In genomic region chr2:25269234-25269633, GRCh38 we compare ENCODE assay signal across 1 cellular context.
TF ChIP-seq lines count a peak whose summit lies in the region.

No MANE protein-coding gene starts in this region.

TF ChIP-seq in WTC11, 78 proteins besides CTCF, POLR2A, EP300 and RAD21 (continued from another document):
- TF ChIP-seq, protein P1, sequence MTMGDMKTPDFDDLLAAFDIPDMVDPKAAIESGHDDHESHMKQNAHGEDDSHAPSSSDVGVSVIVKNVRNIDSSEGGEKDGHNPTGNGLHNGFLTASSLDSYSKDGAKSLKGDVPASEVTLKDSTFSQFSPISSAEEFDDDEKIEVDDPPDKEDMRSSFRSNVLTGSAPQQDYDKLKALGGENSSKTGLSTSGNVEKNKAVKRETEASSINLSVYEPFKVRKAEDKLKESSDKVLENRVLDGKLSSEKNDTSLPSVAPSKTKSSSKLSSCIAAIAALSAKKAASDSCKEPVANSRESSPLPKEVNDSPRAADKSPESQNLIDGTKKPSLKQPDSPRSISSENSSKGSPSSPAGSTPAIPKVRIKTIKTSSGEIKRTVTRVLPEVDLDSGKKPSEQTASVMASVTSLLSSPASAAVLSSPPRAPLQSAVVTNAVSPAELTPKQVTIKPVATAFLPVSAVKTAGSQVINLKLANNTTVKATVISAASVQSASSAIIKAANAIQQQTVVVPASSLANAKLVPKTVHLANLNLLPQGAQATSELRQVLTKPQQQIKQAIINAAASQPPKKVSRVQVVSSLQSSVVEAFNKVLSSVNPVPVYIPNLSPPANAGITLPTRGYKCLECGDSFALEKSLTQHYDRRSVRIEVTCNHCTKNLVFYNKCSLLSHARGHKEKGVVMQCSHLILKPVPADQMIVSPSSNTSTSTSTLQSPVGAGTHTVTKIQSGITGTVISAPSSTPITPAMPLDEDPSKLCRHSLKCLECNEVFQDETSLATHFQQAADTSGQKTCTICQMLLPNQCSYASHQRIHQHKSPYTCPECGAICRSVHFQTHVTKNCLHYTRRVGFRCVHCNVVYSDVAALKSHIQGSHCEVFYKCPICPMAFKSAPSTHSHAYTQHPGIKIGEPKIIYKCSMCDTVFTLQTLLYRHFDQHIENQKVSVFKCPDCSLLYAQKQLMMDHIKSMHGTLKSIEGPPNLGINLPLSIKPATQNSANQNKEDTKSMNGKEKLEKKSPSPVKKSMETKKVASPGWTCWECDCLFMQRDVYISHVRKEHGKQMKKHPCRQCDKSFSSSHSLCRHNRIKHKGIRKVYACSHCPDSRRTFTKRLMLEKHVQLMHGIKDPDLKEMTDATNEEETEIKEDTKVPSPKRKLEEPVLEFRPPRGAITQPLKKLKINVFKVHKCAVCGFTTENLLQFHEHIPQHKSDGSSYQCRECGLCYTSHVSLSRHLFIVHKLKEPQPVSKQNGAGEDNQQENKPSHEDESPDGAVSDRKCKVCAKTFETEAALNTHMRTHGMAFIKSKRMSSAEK (CRISPR knock-in tag; IDR thresholded peaks at IDR 0.05; ENCODE audit: borderline replicate concordance), result no peak
- TF ChIP-seq JUN (CRISPR knock-in tag; IDR thresholded peaks at IDR 0.05) (no peak), ZBTB43 (CRISPR knock-in tag; IDR thresholded peaks at IDR 0.05) (no peak), MLX (CRISPR knock-in tag; IDR thresholded peaks at IDR 0.05) (no peak), USF1 (CRISPR knock-in tag; IDR thresholded peaks at IDR 0.05) (no peak), HMGA2 (CRISPR knock-in tag; IDR thresholded peaks at IDR 0.05) (no peak), E2F1 (CRISPR knock-in tag; IDR thresholded peaks at IDR 0.05) (no peak), CREB1 (CRISPR knock-in tag; IDR thresholded peaks at IDR 0.05) (no peak), ZNF423 (CRISPR knock-in tag; IDR thresholded peaks at IDR 0.05) (no peak), ZNF138 (CRISPR knock-in tag; conservative IDR thresholded peaks at IDR 0.05) (no peak), GRHL2 (CRISPR knock-in tag; IDR thresholded peaks at IDR 0.05; ENCODE audit: insufficient replicate concordance, severe bottlenecking) (no peak), KAT7 (CRISPR knock-in tag; IDR thresholded peaks at IDR 0.05; ENCODE audit: borderline replicate concordance) (no peak), MXD4 (CRISPR knock-in tag; IDR thresholded peaks at IDR 0.05; ENCODE audit: borderline replicate concordance) (no peak)
- TF ChIP-seq, protein P2, sequence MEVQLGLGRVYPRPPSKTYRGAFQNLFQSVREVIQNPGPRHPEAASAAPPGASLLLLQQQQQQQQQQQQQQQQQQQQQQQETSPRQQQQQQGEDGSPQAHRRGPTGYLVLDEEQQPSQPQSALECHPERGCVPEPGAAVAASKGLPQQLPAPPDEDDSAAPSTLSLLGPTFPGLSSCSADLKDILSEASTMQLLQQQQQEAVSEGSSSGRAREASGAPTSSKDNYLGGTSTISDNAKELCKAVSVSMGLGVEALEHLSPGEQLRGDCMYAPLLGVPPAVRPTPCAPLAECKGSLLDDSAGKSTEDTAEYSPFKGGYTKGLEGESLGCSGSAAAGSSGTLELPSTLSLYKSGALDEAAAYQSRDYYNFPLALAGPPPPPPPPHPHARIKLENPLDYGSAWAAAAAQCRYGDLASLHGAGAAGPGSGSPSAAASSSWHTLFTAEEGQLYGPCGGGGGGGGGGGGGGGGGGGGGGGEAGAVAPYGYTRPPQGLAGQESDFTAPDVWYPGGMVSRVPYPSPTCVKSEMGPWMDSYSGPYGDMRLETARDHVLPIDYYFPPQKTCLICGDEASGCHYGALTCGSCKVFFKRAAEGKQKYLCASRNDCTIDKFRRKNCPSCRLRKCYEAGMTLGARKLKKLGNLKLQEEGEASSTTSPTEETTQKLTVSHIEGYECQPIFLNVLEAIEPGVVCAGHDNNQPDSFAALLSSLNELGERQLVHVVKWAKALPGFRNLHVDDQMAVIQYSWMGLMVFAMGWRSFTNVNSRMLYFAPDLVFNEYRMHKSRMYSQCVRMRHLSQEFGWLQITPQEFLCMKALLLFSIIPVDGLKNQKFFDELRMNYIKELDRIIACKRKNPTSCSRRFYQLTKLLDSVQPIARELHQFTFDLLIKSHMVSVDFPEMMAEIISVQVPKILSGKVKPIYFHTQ (CRISPR knock-in tag; IDR thresholded peaks at IDR 0.05), result no peak
